In the genomic region with DNA sequence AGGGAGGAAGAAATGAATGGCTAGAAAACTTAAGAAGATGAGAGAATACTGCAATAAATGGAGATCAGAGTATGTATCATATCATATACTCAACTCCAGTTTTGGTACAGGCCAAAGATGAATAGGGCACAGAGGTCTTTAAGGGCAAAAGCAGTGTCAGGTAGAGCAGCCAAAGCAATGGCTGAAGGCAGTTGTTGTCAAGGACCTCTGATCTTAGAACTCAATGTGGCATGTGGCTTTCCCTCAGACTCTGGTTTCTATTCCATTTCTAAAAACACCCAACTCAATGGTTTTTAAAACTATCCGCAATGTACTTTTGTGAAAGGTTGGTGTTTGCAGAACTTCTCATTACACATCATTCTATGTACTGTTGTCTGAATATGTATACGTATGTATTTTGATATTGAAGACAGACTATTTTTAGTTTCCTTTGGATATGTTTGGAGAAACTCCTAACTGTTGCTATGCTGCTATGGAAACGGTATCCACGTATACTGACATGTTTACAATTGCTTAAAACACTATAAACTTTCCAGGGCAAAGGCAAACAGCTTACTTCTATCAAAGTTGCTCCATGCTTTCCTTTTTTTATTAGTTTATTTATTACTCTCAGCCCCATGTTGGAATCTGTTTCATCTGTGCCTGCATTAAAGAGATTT, we compare ENCODE assay signal across 10 cellular contexts. TPM values are rescaled to one million over a fixed set of nuclear protein-coding genes. Genes with fewer than 3 reads are reported as not detected.
DNase-seq lines count a peak whose midpoint lies in the region; ATAC-seq and TF ChIP-seq lines count a peak whose summit lies in the region.
"Had no signal": no experiment of that assay in that cellular context is flagged by ENCODE, and none has a peak within 500 bp of the region (broad histone marks: within the 10 kb centered on the region; RNA-seq: fewer than 3 reads in every experiment).

No MANE protein-coding gene starts in this region.

- CTCF ChIA-PET in CD4-positive, alpha-beta T cell (lab: Charles Lee), result interaction anchor here (2.3 kb wide), 1 partner anchor 10 kb away, joined by 5 read pairs; no protein-coding TSS in a partner anchor
- CTCF ChIA-PET in OCI-LY7 (lab: Charles Lee; ENCODE audit: unreplicated experiment), result no interaction called here

- 93% methylated on average over 2 of the region's 4 CpGs; no CpG with 5 or more reads in 1 of the 2 experiments for WGBS in mesodermal cell (ENCODE audit: insufficient coverage in 2 of 2), 2 experiments

- peak; percentile 15 for ATAC-seq in CD4-positive, alpha-beta T cell (ENCODE audit: poor library complexity)
- no peak for ATAC-seq in HG03135 (IDR thresholded peaks at IDR 0.05; ENCODE audit: unreplicated experiment)
- ATAC-seq in GM18867 (IDR thresholded peaks at IDR 0.05; ENCODE audit: unreplicated experiment), result no peak

- no peaks in the 10 kb centered on the region for H4K20me1 ChIP-seq in OCI-LY7 (ENCODE audit: insufficient read depth, low read length)

- no peak overlapping the region for H3K4me3 Mint-ChIP-seq in CD4-positive, alpha-beta T cell

- no TSS peak for BruUV-seq in OCI-LY7 (replicated peaks; lab: Mats Ljungman, UMichigan)

- no peak overlapping the region for H3K4me3 ChIP-seq in mesodermal cell (ENCODE audit: extremely low read depth, insufficient read depth, low read length, poor library complexity, severe bottlenecking)
- H3K4me3 ChIP-seq in OCI-LY7 (ENCODE audit: low read depth, low read length, poor library complexity, severe bottlenecking), result no peak overlapping the region

- no peaks in the 10 kb centered on the region for H3K9me3 ChIP-seq in CD4-positive, alpha-beta T cell (ENCODE audit: control insufficient read depth, low read length)
- H3K9me3 ChIP-seq in mesodermal cell (ENCODE audit: control insufficient read depth, low read length), result no peaks in the 10 kb centered on the region
- H3K9me3 ChIP-seq in OCI-LY7 (ENCODE audit: low read length), result 0 out of 2 replicates have a peak, but pooled peaks cover 5% of the 10 kb centered on the region

- H3K36me3 ChIP-seq in mesodermal cell (ENCODE audit: control insufficient read depth, insufficient read depth, low read length) (no peaks in the 10 kb centered on the region), OCI-LY7 (ENCODE audit: insufficient read depth, low read length) (no peaks in the 10 kb centered on the region; the same call in 1 of the 2 replicates)

- no peak for TF ChIP-seq CTCF in CD4-positive, alpha-beta T cell (IDR thresholded peaks at IDR 0.05)
- no peak for TF ChIP-seq CTCF in OCI-LY7 (conservative IDR thresholded peaks at IDR 0.05; ENCODE audit: low read length)

- peaks cover 82% of the 10 kb centered on the region for H3K4me1 Mint-ChIP-seq in CD4-positive, alpha-beta T cell (ENCODE audit: low read depth)

- H3K4me2 ChIP-seq in OCI-LY7 (ENCODE audit: low read length), result no peak overlapping the region

- H3K9me2 ChIP-seq in OCI-LY7 (ENCODE audit: insufficient read depth, low read length), result no peaks in the 10 kb centered on the region

- peak overlapping the region; percentile 92 for H3K27ac Mint-ChIP-seq in CD4-positive, alpha-beta T cell

- H3K4me1 ChIP-seq in mesodermal cell (ENCODE audit: control insufficient read depth, insufficient read depth, low read length, poor library complexity, severe bottlenecking) (peaks cover 22% of the 10 kb centered on the region), OCI-LY7 (ENCODE audit: insufficient read depth, low read length, poor library complexity, severe bottlenecking) (peaks cover 59% of the 10 kb centered on the region)

- H3K27me3 ChIP-seq in CD4-positive, alpha-beta T cell (ENCODE audit: control insufficient read depth, insufficient read depth, low read length), result no peaks in the 10 kb centered on the region

- POLR2A ChIA-PET in CD4-positive, alpha-beta T cell (lab: Charles Lee), result interaction anchor here (0.7 to 1.6 kb wide), 4 partner anchors 10 to 126 kb away, joined by 3 to 4 read pairs (median 4); no protein-coding TSS in a partner anchor
- POLR2A ChIA-PET in OCI-LY7 (lab: Charles Lee), result no interaction called here

- no peak overlapping the region for H3K27ac ChIP-seq in CD4-positive, alpha-beta T cell (ENCODE audit: low read depth, low read length)
- H3K27ac ChIP-seq in mesodermal cell (ENCODE audit: low read depth, low read length, severe bottlenecking) (peak overlapping the region; percentile 78), OCI-LY7 (ENCODE audit: low read depth, low read length, poor library complexity, severe bottlenecking) (no peak overlapping the region)

- no peaks in the 10 kb centered on the region for H3K27me3 Mint-ChIP-seq in CD4-positive, alpha-beta T cell

- no peaks in the 10 kb centered on the region for H3K36me3 Mint-ChIP-seq in CD4-positive, alpha-beta T cell (ENCODE audit: low read depth)

- no peaks in the 10 kb centered on the region for H3K79me2 ChIP-seq in OCI-LY7 (ENCODE audit: insufficient read depth, low read depth, low read length)

- no peak overlapping the region for H2AFZ ChIP-seq in OCI-LY7 (ENCODE audit: low read length)

- H3K9me3 Mint-ChIP-seq in CD4-positive, alpha-beta T cell, result no peaks in the 10 kb centered on the region

- intact Hi-C loops in CD4-positive, alpha-beta T cell (cut with DNase I, micrococcal nuclease), result loop anchor here (5.0 to 10.0 kb wide), 3 partner anchors 122 to 158 kb away; no protein-coding TSS in a partner anchor
- intact Hi-C loops in OCI-LY7 (cut with micrococcal nuclease; ENCODE audit: unreplicated experiment), result no loop called here

- DNase-seq in CD4-positive, alpha-beta T cell, result no peak
- DNase-seq in M059J (ENCODE audit: low read depth) (peak; percentile 73), dermis blood vessel endothelial cell (peak; percentile 49), OCI-LY7 (ENCODE audit: low spot score) (no peak), DMS 273 (lab: John Stamatoyannopoulos, UW; ENCODE audit: unreplicated experiment) (no peak)
- DNase-seq: head of caudate nucleus, NCI-H2171 had no signal

RNA-seq across cellular contexts. Expression of gene PELI1, which starts 58.1 kb away (rescaled TPM):
- 100 to 1,000 TPM; 257 to 274 TPM for total RNA-seq in CD4-positive, alpha-beta T cell
- total RNA-seq in M059J (2014; rRNA removed; shearing (Covaris generic)), result 2.3 and 2.6 TPM in 2 replicates
- total RNA-seq in dermis blood vessel endothelial cell, result 48.8 and 53.0 TPM in 2 replicates
- 46.5 TPM for polyA plus RNA-seq in mesodermal cell (2013, experiment 1 of 2)
- 43.7 TPM for polyA plus RNA-seq in mesodermal cell (2013, experiment 2 of 2)
- total RNA-seq in OCI-LY7 (2014; rRNA removed; shearing (Covaris generic)), result 108 and 110 TPM in 2 replicates
- 174 and 211 TPM in 2 replicates for total RNA-seq in OCI-LY7 (2022)

Comparison
In these comparisons a context has a peak if more than half of its experiments do, and no peak if none do; other contexts are left out.
1. DNase-seq: peak in M059J (single experiment) and dermis blood vessel endothelial cell (single experiment); none in CD4-positive, alpha-beta T cell (0 of 10), OCI-LY7 (single experiment) and DMS 273 (single experiment).
2. RNA of gene PELI1, which starts 58.1 kb away (total RNA-seq): 257 to 274 TPM in CD4-positive, alpha-beta T cell, 108 to 211 TPM in OCI-LY7 and 48.8 to 53.0 TPM in dermis blood vessel endothelial cell; 2.3 to 2.6 TPM in M059J; every median in the first group is over 10 times any median in the second.